Comparison of ENCODE assay signal across 23 cellular contexts in genomic region chr3:153129866-153130265, GRCh38.
"Had no signal": no experiment of that assay in that cellular context is flagged by ENCODE, and none has a peak within 500 bp of the region (broad histone marks: within the 10 kb centered on the region; RNA-seq: fewer than 3 reads in every experiment).

No MANE protein-coding gene starts in this region.

- H3K4me3 ChIP-seq: adrenal gland, breast epithelium, colonic mucosa, heart right ventricle, mucosa of descending colon, testis, uterus had no signal

- H3K4me1 ChIP-seq: adrenal gland, breast epithelium, colonic mucosa, testis, uterus had no signal

- H3K27me3 Mint-ChIP-seq: central memory CD8-positive, alpha-beta T cell had no signal

- H3K27ac Mint-ChIP-seq: activated naive CD8-positive, alpha-beta T cell; nephron progenitor cell; stimulated activated naive B cell treated with anti-CD40 and anti-IgM and Interleukin-4, amounts not matched to agents 10 μg/mL and 1 μg/mL and 100 μg/mL, for 72 hours had no signal

- H3K4me1 Mint-ChIP-seq: central memory CD8-positive, alpha-beta T cell had no signal

- H3K27ac ChIP-seq: adrenal gland, breast epithelium, colonic mucosa, testis, uterus, WERI-Rb-1 had no signal

- DNase-seq: activated CD4-positive, alpha-beta T cell treated with anti-CD3 and anti-CD28 coated beads for 1 hour; activated CD4-positive, alpha-beta T cell treated with anti-CD3 and anti-CD28 coated beads, Interleukin-2, amount 50 U/mL, for 1 hour; activated gamma-delta T cell treated with Interleukin-2 at 50 U/mL for 16 hours; activated T-cell treated with anti-CD3 and anti-CD28 coated beads, Interleukin-2, amount 50 U/mL, for 1 hour; adrenal gland; colonic mucosa; heart right ventricle; islet precursor cell; left colon; mucosa of descending colon; nephron progenitor cell; posterior cingulate gyrus; small intestine; stimulated activated CD4-positive, alpha-beta T cell treated with anti-CD3 and anti-CD28 coated beads, Interleukin-15, amount 100 ng/mL, for 24 hours; stimulated activated CD8-positive, alpha-beta memory T cell treated with anti-CD3 and anti-CD28 coated beads, Interleukin-4, amount 100 ng/mL, for 48 hours; stimulated activated naive B cell treated with anti-CD40 and anti-IgM and Interleukin-4, amounts not matched to agents 10 μg/mL and 1 μg/mL and 100 μg/mL, for 72 hours; testis; uterus; WERI-Rb-1 had no signal

- H3K36me3 ChIP-seq: adrenal gland, breast epithelium, colonic mucosa, heart right ventricle, uterus, WERI-Rb-1 had no signal

- H3K9me3 ChIP-seq: adrenal gland, breast epithelium, colonic mucosa, mucosa of descending colon, testis, uterus had no signal

- H3K27me3 ChIP-seq: adrenal gland, breast epithelium, colonic mucosa, heart right ventricle, testis, uterus had no signal

- H3K36me3 Mint-ChIP-seq: stimulated activated naive B cell treated with anti-CD40 and anti-IgM and Interleukin-4, amounts not matched to agents 10 μg/mL and 1 μg/mL and 100 μg/mL, for 72 hours had no signal

- H3K9me3 Mint-ChIP-seq: central memory CD8-positive, alpha-beta T cell had no signal

- H3K4me3 Mint-ChIP-seq: activated naive CD8-positive, alpha-beta T cell; central memory CD8-positive, alpha-beta T cell; nephron progenitor cell had no signal

- ATAC-seq: heart right ventricle, left colon, mucosa of descending colon, sciatic nerve had no signal
